In genomic region chr15:80608688-80609087, GRCh38 we compare ENCODE assay signal across 1 cellular context.
TF ChIP-seq lines count a peak whose summit lies in the region.

No MANE protein-coding gene starts in this region.

TF ChIP-seq in GM23338, 12 proteins besides CTCF, POLR2A, EP300 and RAD21 (continued from another document):
- peak; percentile 22; the same call in 1 of the 2 replicates for TF ChIP-seq ZNF462 (CRISPR knock-in tag; IDR thresholded peaks at IDR 0.05)
- TF ChIP-seq CREB1 (CRISPR knock-in tag; IDR thresholded peaks at IDR 0.05; ENCODE audit: low read depth) = no peak
